In the genomic region with DNA sequence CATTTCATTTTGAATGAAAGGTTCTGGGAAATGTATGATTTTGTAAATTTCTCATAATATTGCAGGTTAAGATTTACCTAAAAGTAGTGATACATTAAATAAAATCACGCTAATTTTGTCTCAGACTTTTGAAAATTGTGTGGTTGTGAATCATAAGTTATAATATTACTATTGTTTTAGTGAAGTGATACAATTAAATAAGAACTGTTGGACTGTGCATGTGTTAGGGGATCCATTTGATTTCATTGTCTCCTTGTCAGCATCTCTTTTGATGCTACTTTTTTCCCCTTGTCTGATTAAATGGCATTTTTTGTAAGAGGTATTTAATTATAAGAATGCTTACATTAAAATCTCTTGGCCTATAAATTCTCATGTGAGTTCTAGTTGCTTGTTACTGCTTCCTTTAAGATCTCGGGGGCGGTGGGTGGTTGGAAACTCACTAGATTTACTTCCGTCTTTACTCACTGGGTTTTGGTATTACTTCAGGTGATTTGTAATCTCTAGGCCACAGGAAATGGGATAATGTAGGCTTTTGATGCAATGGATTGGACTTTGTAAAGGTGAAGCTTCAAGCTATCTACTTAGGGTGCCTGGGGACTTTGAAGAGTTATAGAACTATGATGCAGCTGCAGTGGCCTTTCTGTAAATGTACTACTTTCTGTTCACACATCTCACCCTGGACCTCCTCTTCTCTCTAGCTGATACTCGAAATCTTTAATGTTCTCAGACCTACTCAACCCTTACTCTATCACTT, we compare ENCODE assay signal across 13 cellular contexts.
DNase-seq lines count a peak whose midpoint lies in the region; ATAC-seq lines count a peak whose summit lies in the region.
"Had no signal": no experiment of that assay in that cellular context is flagged by ENCODE, and none has a peak within 500 bp of the region (broad histone marks: within the 10 kb centered on the region; RNA-seq: fewer than 3 reads in every experiment).

No MANE protein-coding gene starts in this region.

- H3K36me3 Mint-ChIP-seq in IgD-negative memory B cell, result peaks cover 17% of the 10 kb centered on the region

- H3K4me3 Mint-ChIP-seq in IgD-negative memory B cell, result peak overlapping the region in 2 of 4 donors; percentile 2 to 17
- H3K4me3 Mint-ChIP-seq: CD14-positive monocyte had no signal

- no peaks in the 10 kb centered on the region for H3K27me3 Mint-ChIP-seq in IgD-negative memory B cell

- H3K27ac Mint-ChIP-seq in IgD-negative memory B cell, result peak overlapping the region in 2 of 3 donors; percentile 18 to 39
- H3K27ac Mint-ChIP-seq: CD14-positive monocyte had no signal

- no peaks in the 10 kb centered on the region for H3K9me3 Mint-ChIP-seq in IgD-negative memory B cell
- H3K9me3 Mint-ChIP-seq: CD14-positive monocyte had no signal

- H3K4me1 Mint-ChIP-seq in IgD-negative memory B cell, result peaks cover 19 to 26% (median 23%) of the 10 kb centered on the region in 3 donors
- H3K4me1 Mint-ChIP-seq: CD14-positive monocyte had no signal

- DNase-seq in DMS53 treated with DMSO at 0.1 percent for 48 hours (lab: John Stamatoyannopoulos, UW; ENCODE audit: unreplicated experiment), result peak; percentile 31
- DNase-seq in stimulated activated CD4-positive, alpha-beta T cell treated with anti-CD3 and anti-CD28 coated beads, Interleukin-12 subunit alpha, Interleukin-12 subunit beta, amount 100 ng/mL, for 48 hours (ENCODE audit: low read depth in 2 of 3, low spot score in 1 of 3), result peak; percentile 43 to 56 (median 55)
- no peak for DNase-seq in OCI-M2 (lab: John Stamatoyannopoulos, UW; ENCODE audit: unreplicated experiment)
- no peak for DNase-seq in NCI-H2029 (lab: John Stamatoyannopoulos, UW)
- DNase-seq: dorsolateral prefrontal cortex, GDM1, T1000 had no signal

- peak; percentile 68 for ATAC-seq in GM18511 (IDR thresholded peaks at IDR 0.05; ENCODE audit: unreplicated experiment)
- no peak for ATAC-seq in GM19455 (IDR thresholded peaks at IDR 0.05; ENCODE audit: unreplicated experiment)
- no peak for ATAC-seq in GM21717 (IDR thresholded peaks at IDR 0.05; ENCODE audit: unreplicated experiment)
- ATAC-seq: Panc1 had no signal

Comparison
In these comparisons a context has a peak if more than half of its experiments do, and no peak if none do; other contexts are left out.
1. DNase-seq: peak in DMS53 treated with DMSO at 0.1 percent for 48 hours (single experiment) and stimulated activated CD4-positive, alpha-beta T cell treated with anti-CD3 and anti-CD28 coated beads, Interleukin-12 subunit alpha, Interleukin-12 subunit beta, amount 100 ng/mL, for 48 hours (3 of 3); none in OCI-M2 (single experiment) and NCI-H2029 (single experiment).